Comparison of ENCODE assay signal across 30 cellular contexts in the genomic region with DNA sequence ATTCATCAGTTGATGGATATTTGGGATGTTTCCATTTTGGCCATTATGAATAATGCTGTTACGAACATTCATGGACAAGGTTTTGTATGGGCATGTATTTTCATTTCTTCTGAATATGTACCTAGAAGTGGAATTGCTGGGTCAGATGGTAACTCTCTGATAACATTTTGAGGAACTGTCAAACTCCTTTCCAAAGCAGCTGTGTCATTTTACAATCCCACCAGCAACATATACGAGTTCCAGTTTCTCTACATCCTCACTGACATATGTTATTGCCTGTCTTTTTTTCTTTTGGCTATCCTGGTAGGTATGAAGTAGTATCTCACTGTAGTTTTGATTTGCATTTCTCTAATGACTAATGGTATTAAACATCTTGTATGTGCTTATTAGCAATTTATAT.
"Had no signal": no experiment of that assay in that cellular context is flagged by ENCODE, and none has a peak within 500 bp of the region (broad histone marks: within the 10 kb centered on the region; RNA-seq: fewer than 3 reads in every experiment).

No MANE protein-coding gene starts in this region.

- H3K9me3 ChIP-seq: SJSA1 had no signal

- DNase-seq: activated B cell treated with CpG ODN at 0.5 μM for 24 hours; activated CD4-positive, alpha-beta memory T cell treated with anti-CD3 and anti-CD28 coated beads, Interleukin-2, amount 10 ng/mL, durations not matched to agents 7 days and 5 days; activated CD4-positive, alpha-beta T cell treated with anti-CD3 and anti-CD28 coated beads for 48 hours; activated CD4-positive, CD25-positive, alpha-beta regulatory T cell treated with anti-CD3 and anti-CD28 coated beads, Interleukin-2, amount 50 U/mL, for 72 hours; activated CD8-positive, alpha-beta memory T cell treated with anti-CD3 and anti-CD28 coated beads for 24 hours; activated CD8-positive, alpha-beta memory T cell treated with anti-CD3 and anti-CD28 coated beads, Interleukin-2, amount 10 ng/mL, durations not matched to agents 7 days and 5 days; activated CD8-positive, alpha-beta memory T cell treated with anti-CD3 and anti-CD28 coated beads, Interleukin-2, amount 50 U/mL, for 48 hours; activated effector memory CD4-positive, alpha-beta T cell treated with Interleukin-2 at 50 U/mL for 16 hours; activated naive CD4-positive, alpha-beta T cell treated with anti-CD3 and anti-CD28 coated beads, Interleukin-2, amount 10 ng/mL, durations not matched to agents 7 days and 5 days; activated naive CD8-positive, alpha-beta T cell treated with anti-CD3 and anti-CD28 coated beads, Interleukin-2, amount 50 U/mL, for 24 hours; activated T-cell treated with anti-CD3 and anti-CD28 coated beads, Interleukin-2, amount 50 U/mL, for 48 hours; anterior cingulate cortex; caudate nucleus; cerebellar nuclear complex; NCI-H1436 treated with DMSO at 0.1 percent for 48 hours; NCI-H1694 treated with DMSO at 0.1 percent for 48 hours; NCI-H2029; NCI-H345; NCI-H510A; NCI-H526; NCI-H748 treated with DMSO at 0.1 percent for 48 hours; NK-92 treated with Interleukin-12 subunit alpha and Interleukin-12 subunit beta, amount 100 ng/mL, for 24 hours; SHP77 treated with DMSO at 0.1 percent for 48 hours; SW 1271; T-helper 1 cell; T-helper 2 cell; T-helper 9 cell had no signal

- H3K36me3 ChIP-seq: SJSA1 had no signal

- H3K4me3 ChIP-seq: SJSA1 had no signal

- H3K4me1 ChIP-seq: SJSA1 had no signal

- FAIRE-seq: bronchial epithelial cell had no signal

- H3K27ac ChIP-seq: SJSA1, VCaP had no signal
